1 cellular context compared by ENCODE assay signal in genomic region chr21:33324311-33325221, GRCh38.
TF ChIP-seq lines count a peak whose summit lies in the region.

Gene IFNAR1 (plus strand): TSS chr21:33324970. CDS start chr21:33325056, 86 bp downstream.

TF ChIP-seq in HepG2, 621 proteins besides CTCF, POLR2A, EP300 and RAD21 (continued from another document and continues in another):
- TF ChIP-seq PBX3 (CRISPR knock-in tag; IDR thresholded peaks at IDR 0.05; ENCODE audit: borderline replicate concordance) (0 out of 2 replicates have a peak, but pooled peaks have one; percentile 27), HNRNPL (IDR thresholded peaks at IDR 0.05; ENCODE audit: low read depth, low read length) (peak; percentile 65; the same call in 1 of the 2 replicates), MIXL1 (CRISPR knock-in tag; IDR thresholded peaks at IDR 0.05) (peak; percentile 28; the same call in 1 of the 2 replicates), MTERF4 (CRISPR knock-in tag; IDR thresholded peaks at IDR 0.05) (no peak), EEA1 (CRISPR knock-in tag; IDR thresholded peaks at IDR 0.05; ENCODE audit: borderline replicate concordance) (0 out of 2 replicates have a peak, but pooled peaks have one; percentile 28), MTA1 (CRISPR knock-in tag; IDR thresholded peaks at IDR 0.05; ENCODE audit: borderline replicate concordance) (peak; percentile 63; the same call in 1 of the 2 replicates), ZNF607 (CRISPR knock-in tag; IDR thresholded peaks at IDR 0.05; ENCODE audit: borderline replicate concordance) (peak; percentile 66), ZNF644 (CRISPR knock-in tag; IDR thresholded peaks at IDR 0.05; ENCODE audit: low read depth) (0 out of 2 replicates have a peak, but pooled peaks have one; percentile 11), SP2 (CRISPR knock-in tag; IDR thresholded peaks at IDR 0.05) (no peak), ZNF850 (CRISPR knock-in tag; conservative IDR thresholded peaks at IDR 0.05) (0 out of 2 replicates have a peak, but pooled peaks have one; percentile 80), FOXJ3 (CRISPR knock-in tag; IDR thresholded peaks at IDR 0.05; ENCODE audit: borderline replicate concordance) (0 out of 2 replicates have a peak, but pooled peaks have one; percentile 12), ZSCAN21 (CRISPR knock-in tag; IDR thresholded peaks at IDR 0.05; ENCODE audit: borderline replicate concordance) (peak; percentile 23; the same call in 1 of the 2 replicates), WIZ (CRISPR knock-in tag; IDR thresholded peaks at IDR 0.05) (no peak), MIER2 (CRISPR knock-in tag; IDR thresholded peaks at IDR 0.05) (no peak), SALL2 (CRISPR knock-in tag; IDR thresholded peaks at IDR 0.05) (peak; percentile 60; the same call in 1 of the 2 replicates), BHLHE40 (IDR thresholded peaks at IDR 0.05; ENCODE audit: low read length) (peak; percentile 79), FIP1L1 (IDR thresholded peaks at IDR 0.05; ENCODE audit: borderline replicate concordance, insufficient read depth, low read depth, low read length) (0 out of 2 replicates have a peak, but pooled peaks have one; percentile 71), GTF2F1 (IDR thresholded peaks at IDR 0.05; ENCODE audit: low read length) (no peak), ZNF281 (CRISPR knock-in tag; IDR thresholded peaks at IDR 0.05; ENCODE audit: borderline replicate concordance) (peak; percentile 4; the same call in 1 of the 2 replicates), HCFC1 (IDR thresholded peaks at IDR 0.05; ENCODE audit: low read depth, low read length) (peak; percentile 29; the same call in 1 of the 2 replicates), ZNF615 (CRISPR knock-in tag; IDR thresholded peaks at IDR 0.05; ENCODE audit: borderline replicate concordance) (peak; percentile 40; the same call in 1 of the 2 replicates), CEBPB (IDR thresholded peaks at IDR 0.05; ENCODE audit: borderline replicate concordance, low read depth, low read length) (peak; percentile 28; the same call in 1 of the 2 replicates), ZNF292 (CRISPR knock-in tag; IDR thresholded peaks at IDR 0.05; ENCODE audit: borderline replicate concordance, low read depth) (peak; percentile 51; the same call in 1 of the 2 replicates), SP4 (CRISPR knock-in tag; IDR thresholded peaks at IDR 0.05) (peak; percentile 86), KAT7 (CRISPR knock-in tag; IDR thresholded peaks at IDR 0.05; ENCODE audit: borderline replicate concordance) (peak; percentile 67), ZNF879 (CRISPR knock-in tag; IDR thresholded peaks at IDR 0.05) (0 out of 2 replicates have a peak, but pooled peaks have one; percentile 77), HNF4G (IDR thresholded peaks at IDR 0.05; ENCODE audit: borderline replicate concordance, low read depth, low read length) (no peak), HNF4G (CRISPR knock-in tag; IDR thresholded peaks at IDR 0.05; ENCODE audit: borderline replicate concordance, low read depth) (no peak), ZNF18 (CRISPR knock-in tag; IDR thresholded peaks at IDR 0.05; ENCODE audit: insufficient replicate concordance) (peak; percentile 66), ZFX (CRISPR knock-in tag; IDR thresholded peaks at IDR 0.05; ENCODE audit: low read depth) (peak; percentile 94), MXD1 (CRISPR knock-in tag; IDR thresholded peaks at IDR 0.05) (peak; percentile 90), ZBTB25 (CRISPR knock-in tag; IDR thresholded peaks at IDR 0.05) (no peak), ZFY (CRISPR knock-in tag; IDR thresholded peaks at IDR 0.05) (peak; percentile 90), ATF2 (CRISPR knock-in tag; IDR thresholded peaks at IDR 0.05) (peak; percentile 4; the same call in 1 of the 2 replicates), ZNF264 (CRISPR knock-in tag; IDR thresholded peaks at IDR 0.05) (no peak), ZNF235 (CRISPR knock-in tag; IDR thresholded peaks at IDR 0.05; ENCODE audit: borderline replicate concordance) (peak; percentile 83; the same call in 1 of the 2 replicates), ZNF136 (CRISPR knock-in tag; IDR thresholded peaks at IDR 0.05; ENCODE audit: low read depth) (0 out of 2 replicates have a peak, but pooled peaks have one; percentile 69), ZBTB44 (CRISPR knock-in tag; IDR thresholded peaks at IDR 0.05) (no peak), ZKSCAN5 (CRISPR knock-in tag; IDR thresholded peaks at IDR 0.05) (no peak), HDAC2 (CRISPR knock-in tag; IDR thresholded peaks at IDR 0.05) (peak; percentile 25), REST (IDR thresholded peaks at IDR 0.05; ENCODE audit: borderline replicate concordance in 1 of 2, low read depth in 1 of 2, low read length in 2 of 2) (0 out of 4 replicates have a peak, but pooled peaks of 1 of the 2 experiments have one; percentile 19), KDM5A (IDR thresholded peaks at IDR 0.05; ENCODE audit: borderline replicate concordance, low read length) (0 out of 2 replicates have a peak, but pooled peaks have one; percentile 67), MZF1 (CRISPR knock-in tag; IDR thresholded peaks at IDR 0.05; ENCODE audit: borderline replicate concordance) (no peak), E2F1 (CRISPR knock-in tag; IDR thresholded peaks at IDR 0.05) (peak; percentile 59; the same call in 1 of the 2 replicates)
